8 cellular contexts compared by ENCODE assay signal in the genomic region with DNA sequence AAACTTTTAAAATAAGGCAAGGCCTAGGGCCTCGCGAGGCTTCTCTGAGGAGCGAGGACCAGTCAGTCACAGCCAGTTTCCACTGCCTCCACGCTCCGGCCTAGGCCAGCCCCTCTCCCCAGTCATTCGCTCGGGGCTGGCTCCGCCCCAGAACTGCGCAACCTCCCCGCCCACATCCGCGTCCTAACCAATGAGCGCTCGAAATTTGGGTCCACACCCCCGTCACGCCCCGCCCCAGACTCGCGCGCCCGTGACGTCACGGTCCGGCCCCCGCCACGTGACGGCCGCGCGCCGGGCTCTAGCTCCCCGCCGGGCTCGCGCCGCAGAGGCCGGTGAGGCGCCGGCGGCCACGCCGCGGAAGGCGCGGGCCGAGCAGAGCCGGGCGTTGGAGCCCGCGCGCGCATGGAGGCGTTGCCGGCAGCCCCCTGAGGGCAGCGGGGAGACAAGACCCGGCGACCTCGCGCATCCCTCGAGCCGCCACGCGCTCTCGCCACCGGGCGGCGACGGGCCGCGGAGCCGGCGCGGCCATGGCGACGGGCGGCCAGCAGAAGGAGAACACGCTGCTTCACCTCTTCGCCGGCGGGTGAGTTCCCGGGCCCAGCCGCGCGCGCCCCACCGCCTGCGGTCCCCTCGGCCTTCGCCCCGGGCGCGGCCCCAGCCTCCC. TPM values are rescaled to one million over a fixed set of nuclear protein-coding genes. Genes with fewer than 3 reads are reported as not detected.
DNase-seq lines count a peak whose midpoint lies in the region; ATAC-seq and TF ChIP-seq lines count a peak whose summit lies in the region.

A gene with protein sequence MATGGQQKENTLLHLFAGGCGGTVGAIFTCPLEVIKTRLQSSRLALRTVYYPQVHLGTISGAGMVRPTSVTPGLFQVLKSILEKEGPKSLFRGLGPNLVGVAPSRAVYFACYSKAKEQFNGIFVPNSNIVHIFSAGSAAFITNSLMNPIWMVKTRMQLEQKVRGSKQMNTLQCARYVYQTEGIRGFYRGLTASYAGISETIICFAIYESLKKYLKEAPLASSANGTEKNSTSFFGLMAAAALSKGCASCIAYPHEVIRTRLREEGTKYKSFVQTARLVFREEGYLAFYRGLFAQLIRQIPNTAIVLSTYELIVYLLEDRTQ (plus strand): TSS at position 301 of the 664 bp plus-strand sequence. CDS start 227 bp downstream, at position 528.

- in situ Hi-C loops in GM13977 (cut with MboI; ENCODE audit: low pct_unique_long_range_greater_than_20kb, low sequenced_read_pairs, unreplicated experiment), result no loop called here

- intact Hi-C loops in left ventricle myocardium inferior (cut with micrococcal nuclease), result no loop called here

- peak within 1 kb of the TSS; percentile 94 for H3K27ac Mint-ChIP-seq in progenitor cell of endocrine pancreas

- peaks cover 3% of the 10 kb centered on the region for H3K36me3 Mint-ChIP-seq in progenitor cell of endocrine pancreas (ENCODE audit: insufficient read depth)

- no peaks in the 10 kb centered on the region for H3K9me3 ChIP-seq in left ventricle myocardium inferior (replicated peaks)

- peaks cover 43% of the 10 kb centered on the region for H3K4me1 ChIP-seq in left ventricle myocardium inferior

- peak within 1 kb of the TSS; percentile 87 for H3K4me3 Mint-ChIP-seq in progenitor cell of endocrine pancreas (ENCODE audit: low read depth)

- no peak for TF ChIP-seq CTCF in GM13977 (IDR thresholded peaks at IDR 0.05; ENCODE audit: extremely low read depth, insufficient read depth, missing control alignments)
- TF ChIP-seq CTCF in left ventricle myocardium inferior (IDR thresholded peaks at IDR 0.05; ENCODE audit: borderline replicate concordance), result peak; percentile 19
- TF ChIP-seq CTCF in progenitor cell of endocrine pancreas (IDR thresholded peaks at IDR 0.05; ENCODE audit: unreplicated experiment), result peak; percentile 23

- H3K4me3 ChIP-seq in left ventricle myocardium inferior, result peak within 1 kb of the TSS; percentile 92

- peak within 1 kb of the TSS; percentile 88 for H3K27ac ChIP-seq in left ventricle myocardium inferior (replicated peaks)

- no peaks in the 10 kb centered on the region for H3K36me3 ChIP-seq in left ventricle myocardium inferior

- H3K27me3 ChIP-seq in left ventricle myocardium inferior (ENCODE audit: low read depth), result no peaks in the 10 kb centered on the region

- no peaks in the 10 kb centered on the region for H3K27me3 Mint-ChIP-seq in progenitor cell of endocrine pancreas

- DNase-seq in GM13977 (ENCODE audit: low spot score), result peak; percentile 99
- DNase-seq in NCI-H146 (lab: John Stamatoyannopoulos, UW), result peak; percentile 91
- DNase-seq in T-helper 1 cell, result peak; percentile 92 to 96 (median 92)
- DNase-seq in amniotic stem cell (lab: John Stamatoyannopoulos, UW), result peak; percentile 95
- DNase-seq in left ventricle myocardium inferior, result peak; percentile 97
- peak; percentile 96 for DNase-seq in progenitor cell of endocrine pancreas (ENCODE audit: low spot score, unreplicated experiment)
- DNase-seq in ureter (ENCODE audit: low spot score), result peak; percentile 99

- H3K4me1 Mint-ChIP-seq in progenitor cell of endocrine pancreas (ENCODE audit: low read depth), result peaks cover 17% of the 10 kb centered on the region

- H3K9me3 Mint-ChIP-seq in progenitor cell of endocrine pancreas (ENCODE audit: low read depth), result no peaks in the 10 kb centered on the region

- ATAC-seq in HG02870 (IDR thresholded peaks at IDR 0.05; ENCODE audit: unreplicated experiment), result peak; percentile 94

RNA-seq across cellular contexts. Expression of the gene that starts here (rescaled TPM):
- total RNA-seq in left ventricle myocardium inferior (6.2 TPM), progenitor cell of endocrine pancreas (7.6 and 7.7 TPM in 2 replicates), ureter (3.9 TPM)

Comparison
In these comparisons a context has a peak if more than half of its experiments do, and no peak if none do; other contexts are left out.
1. Peak in every context shown above with its lines: DNase-seq, ATAC-seq, H3K4me3 ChIP-seq and H3K27ac ChIP-seq.